In genomic region chr5:157864067-157864466, GRCh38 we compare ENCODE assay signal across 27 cellular contexts. TPM values are rescaled to one million over a fixed set of nuclear protein-coding genes. Genes with fewer than 3 reads are reported as not detected.
DNase-seq lines count a peak whose midpoint lies in the region; ATAC-seq, FAIRE-seq and TF ChIP-seq lines count a peak whose summit lies in the region.
"Had no signal": no experiment of that assay in that cellular context is flagged by ENCODE, and none has a peak within 500 bp of the region (broad histone marks: within the 10 kb centered on the region; RNA-seq: fewer than 3 reads in every experiment).

No MANE protein-coding gene starts in this region.

- H3K9me3 ChIP-seq in OCI-LY3 (ENCODE audit: insufficient read depth, low read length), result no peaks in the 10 kb centered on the region
- no peaks in the 10 kb centered on the region for H3K9me3 ChIP-seq in H1 (ENCODE audit: insufficient read depth in 2 of 2, low read depth in 1 of 2, low read length in 1 of 2)
- no peaks in the 10 kb centered on the region for H3K9me3 ChIP-seq in body of pancreas
- no peaks in the 10 kb centered on the region for H3K9me3 ChIP-seq in smooth muscle cell (replicated peaks; ENCODE audit: low read depth)
- H3K9me3 ChIP-seq: left ventricle myocardium inferior, sigmoid colon, upper lobe of right lung had no signal

- no peak overlapping the region for H2BK12ac ChIP-seq in H1 (ENCODE audit: low read depth, low read length)

- no peak overlapping the region for H3K23ac ChIP-seq in H1 (ENCODE audit: insufficient read length)

- no peak overlapping the region for H3K4ac ChIP-seq in H1 (replicated peaks; ENCODE audit: insufficient read length, low read depth, low read length)

- H4K20me1 ChIP-seq in OCI-LY3 (ENCODE audit: insufficient read depth, low read length) (no peaks in the 10 kb centered on the region), H1 (replicated peaks in 1 of 2; ENCODE audit: control insufficient read depth in 1 of 2, insufficient read depth in 2 of 2, low read length in 2 of 2) (no peaks in the 10 kb centered on the region), smooth muscle cell (ENCODE audit: low read depth) (no peaks in the 10 kb centered on the region)

- no peak overlapping the region for H4K5ac ChIP-seq in H1 (ENCODE audit: insufficient read length, low read depth, low read length)

- POLR2A ChIA-PET in H1 (lab: Charles Lee; ENCODE audit: partially characterized antibody), result no interaction called here

- H2AK5ac ChIP-seq in H1 (ENCODE audit: low read depth, low read length), result no peak overlapping the region

- H3K36me3 ChIP-seq in OCI-LY3 (replicated peaks; ENCODE audit: low read depth, low read length) (no peaks in the 10 kb centered on the region), H1 (ENCODE audit: control insufficient read depth in 2 of 4, insufficient read depth in 4 of 4, low read length in 3 of 4) (no peaks in the 10 kb centered on the region), body of pancreas (replicated peaks in 1 of 2; ENCODE audit: insufficient read depth in 1 of 2, low read depth in 2 of 2) (no peaks in the 10 kb centered on the region), smooth muscle cell (ENCODE audit: low read depth) (no peaks in the 10 kb centered on the region)
- H3K36me3 ChIP-seq: left ventricle myocardium inferior, sigmoid colon, upper lobe of right lung had no signal

- H3F3A ChIP-seq in smooth muscle cell (ENCODE audit: low read depth), result no peaks in the 10 kb centered on the region

- no peak overlapping the region for H2AFZ ChIP-seq in OCI-LY3 (ENCODE audit: low read depth, low read length)
- no peak overlapping the region for H2AFZ ChIP-seq in H1 (ENCODE audit: low read length)
- H2AFZ ChIP-seq in smooth muscle cell (ENCODE audit: low read depth), result no peak overlapping the region

- intact Hi-C loops in activated naive CD4-positive, alpha-beta T cell treated with anti-CD3 and anti-CD28 coated beads for 36 hours (cut with micrococcal nuclease), result no loop called here
- intact Hi-C loops in body of pancreas (cut with DNase I), result no loop called here

- no peaks in the 10 kb centered on the region for H3K9me3 Mint-ChIP-seq in activated naive CD4-positive, alpha-beta T cell treated with anti-CD3 and anti-CD28 coated beads, Interleukin-2, amount 50 U/mL, for 24 hours
- H3K9me3 Mint-ChIP-seq in activated naive CD4-positive, alpha-beta T cell treated with anti-CD3 and anti-CD28 coated beads for 36 hours, result no peaks in the 10 kb centered on the region
- H3K9me3 Mint-ChIP-seq in stimulated activated memory B cell treated with anti-CD40 and anti-IgM and Interleukin-4, amounts not matched to agents 10 μg/mL and 1 μg/mL and 100 μg/mL, for 72 hours, result no peaks in the 10 kb centered on the region
- H3K9me3 Mint-ChIP-seq: activated T-helper 2 cell treated with anti-CD3 and anti-CD28 coated beads, Interferon-gamma antibody, Interleukin-2, Interleukin-4, amounts not matched to agents 10 μg/mL and 5 μg/mL and 100 μg/mL, durations not matched to agents 14 hours and 24 hours and 36 hours; nephron progenitor cell had no signal

- no peak overlapping the region for H2BK5ac ChIP-seq in H1 (ENCODE audit: low read depth, low read length)

- 58% methylated on average over 4 of the region's 4 CpGs; no CpG with 5 or more reads in 1 of the 2 experiments for WGBS in H1 (ENCODE audit: extremely low coverage in 1 of 2, insufficient coverage in 1 of 2, insufficient read length in 1 of 2, insufficient replicate concordance in 2 of 2, low coverage in 1 of 2, low lambda C conversion rate in 2 of 2, missing lambda C conversion rate in 1 of 2), 2 experiments
- WGBS in body of pancreas, 2 donors, result 59 to 70% methylated on average over 4 of the region's 4 CpGs
- 90% methylated on average over 4 of the region's 4 CpGs for WGBS in smooth muscle cell (ENCODE audit: low lambda C conversion rate)

- no peak for TF ChIP-seq CTCF in OCI-LY3 (IDR thresholded peaks at IDR 0.05; ENCODE audit: low read depth, low read length)
- peak in 2 of 3 experiments; percentile 30 to 32; a peak in 3 of 4 replicates for TF ChIP-seq CTCF in H1 (IDR thresholded peaks at IDR 0.05; ENCODE audit: control extremely low read depth in 1 of 3, insufficient read depth in 1 of 3, low read depth in 1 of 3, low read length in 3 of 3)
- TF ChIP-seq CTCF in body of pancreas (IDR thresholded peaks at IDR 0.05), result no peak
- no peak for TF ChIP-seq CTCF in smooth muscle cell (IDR thresholded peaks at IDR 0.05; ENCODE audit: borderline replicate concordance, insufficient read depth, poor library complexity, severe bottlenecking)

- no peak for TF ChIP-seq POLR2A in H1 (IDR thresholded peaks at IDR 0.05; ENCODE audit: control extremely low read depth in 1 of 2, low read depth in 2 of 2, low read length in 2 of 2)
- TF ChIP-seq POLR2A in body of pancreas (IDR thresholded peaks at IDR 0.05), result no peak

- no peak overlapping the region for H2BK20ac ChIP-seq in H1 (ENCODE audit: low read length)

- H3K27ac ChIP-seq in OCI-LY3 (ENCODE audit: low read length) (peak overlapping the region; percentile 32; the same call in 1 of the 2 replicates), H1 (ENCODE audit: low read depth, low read length) (no peak overlapping the region), body of pancreas (no peak overlapping the region), smooth muscle cell (ENCODE audit: low read depth) (no peak overlapping the region)
- H3K27ac ChIP-seq: left ventricle myocardium inferior, upper lobe of right lung had no signal

- no peak for DNase-seq in activated naive CD4-positive, alpha-beta T cell treated with anti-CD3 and anti-CD28 coated beads for 36 hours
- DNase-seq in H1 (ENCODE audit: low read depth in 1 of 2, low spot score in 2 of 2), result peak in 1 of 2 experiments; percentile 21
- DNase-seq in body of pancreas, result no peak
- no peak for DNase-seq in smooth muscle cell (lab: John Stamatoyannopoulos, UW; ENCODE audit: unreplicated experiment)
- DNase-seq: activated CD4-positive, alpha-beta T cell treated with anti-CD3 and anti-CD28 coated beads, Interleukin-2, amount 50 U/mL, for 1 hour; activated CD8-positive, alpha-beta memory T cell treated with anti-CD3 and anti-CD28 coated beads, Interleukin-2, amount 50 U/mL, for 4 hours; amniotic stem cell; COR-L47; dermis blood vessel endothelial cell; glutamatergic neuron; left ventricle myocardium inferior; NCI-H1694 treated with DMSO at 0.1 percent for 48 hours; NCI-H82; nephron progenitor cell; Right ventricle myocardium superior; sigmoid colon; upper lobe of right lung had no signal

- H3K9ac ChIP-seq in OCI-LY3 (ENCODE audit: low read length) (no peak overlapping the region), H1 (replicated peaks in 1 of 4; ENCODE audit: extremely low read depth in 1 of 4, low read depth in 3 of 4, low read length in 3 of 4) (no peak overlapping the region), smooth muscle cell (ENCODE audit: low read depth) (no peak overlapping the region)

- H3K4me3 ChIP-seq in OCI-LY3 (ENCODE audit: low read length), result no peak overlapping the region
- no peak overlapping the region for H3K4me3 ChIP-seq in H1 (ENCODE audit: extremely low read depth in 1 of 4, insufficient read depth in 2 of 4, low read depth in 3 of 4, low read length in 4 of 4)
- H3K4me3 ChIP-seq in body of pancreas, result no peak overlapping the region
- H3K4me3 ChIP-seq in smooth muscle cell, result no peak overlapping the region
- H3K4me3 ChIP-seq: K562, left ventricle myocardium inferior, sigmoid colon, upper lobe of right lung had no signal

- TF ChIP-seq EP300 in H1 (IDR thresholded peaks at IDR 0.05; ENCODE audit: borderline replicate concordance in 1 of 2, low read depth in 2 of 2, low read length in 2 of 2), result no peak

- no peak overlapping the region for H3K14ac ChIP-seq in H1 (ENCODE audit: insufficient read length)

- H3K79me1 ChIP-seq in H1 (ENCODE audit: low read depth, low read length), result no peaks in the 10 kb centered on the region

- H3K27me3 Mint-ChIP-seq in activated naive CD4-positive, alpha-beta T cell treated with anti-CD3 and anti-CD28 coated beads, Interleukin-2, amount 50 U/mL, for 24 hours, result no peaks in the 10 kb centered on the region
- no peaks in the 10 kb centered on the region for H3K27me3 Mint-ChIP-seq in activated naive CD4-positive, alpha-beta T cell treated with anti-CD3 and anti-CD28 coated beads for 36 hours (ENCODE audit: low read depth)
- no peaks in the 10 kb centered on the region for H3K27me3 Mint-ChIP-seq in stimulated activated memory B cell treated with anti-CD40 and anti-IgM and Interleukin-4, amounts not matched to agents 10 μg/mL and 1 μg/mL and 100 μg/mL, for 72 hours
- H3K27me3 Mint-ChIP-seq: B cell had no signal

- no peaks in the 10 kb centered on the region for H3K36me3 Mint-ChIP-seq in activated naive CD4-positive, alpha-beta T cell treated with anti-CD3 and anti-CD28 coated beads, Interleukin-2, amount 50 U/mL, for 24 hours
- H3K36me3 Mint-ChIP-seq in activated naive CD4-positive, alpha-beta T cell treated with anti-CD3 and anti-CD28 coated beads for 36 hours (ENCODE audit: low read depth), result no peaks in the 10 kb centered on the region
- H3K36me3 Mint-ChIP-seq in stimulated activated memory B cell treated with anti-CD40 and anti-IgM and Interleukin-4, amounts not matched to agents 10 μg/mL and 1 μg/mL and 100 μg/mL, for 72 hours, result peaks cover under 1% of the 10 kb centered on the region

- H3K27ac Mint-ChIP-seq in activated naive CD4-positive, alpha-beta T cell treated with anti-CD3 and anti-CD28 coated beads, Interleukin-2, amount 50 U/mL, for 24 hours, result peak overlapping the region; percentile 57
- H3K27ac Mint-ChIP-seq in activated naive CD4-positive, alpha-beta T cell treated with anti-CD3 and anti-CD28 coated beads for 36 hours, result no peak overlapping the region
- H3K27ac Mint-ChIP-seq in stimulated activated memory B cell treated with anti-CD40 and anti-IgM and Interleukin-4, amounts not matched to agents 10 μg/mL and 1 μg/mL and 100 μg/mL, for 72 hours, result peak overlapping the region; percentile 51
- H3K27ac Mint-ChIP-seq: activated T-helper 2 cell treated with anti-CD3 and anti-CD28 coated beads, Interferon-gamma antibody, Interleukin-2, Interleukin-4, amounts not matched to agents 10 μg/mL and 5 μg/mL and 100 μg/mL, durations not matched to agents 14 hours and 24 hours and 36 hours; B cell; nephron progenitor cell had no signal

- TF ChIP-seq RAD21 in H1 (IDR thresholded peaks at IDR 0.05 in 1 of 2, conservative IDR thresholded peaks at IDR 0.05 in 1 of 2; ENCODE audit: low read depth in 2 of 2, low read length in 2 of 2), result peak; percentile 21 to 36

- FAIRE-seq in H1 (lab: Jason Lieb, UNC), result no peak
- FAIRE-seq: A204.1, endothelial cell of umbilical vein, H54, K562 had no signal

- no peak overlapping the region for H2BK120ac ChIP-seq in H1 (replicated peaks; ENCODE audit: low read depth, low read length)

- no peak overlapping the region for H3K4me2 ChIP-seq in OCI-LY3 (ENCODE audit: low read length)
- no peak overlapping the region for H3K4me2 ChIP-seq in H1 (ENCODE audit: insufficient read depth in 1 of 2, low read depth in 2 of 2, low read length in 2 of 2)
- no peak overlapping the region for H3K4me2 ChIP-seq in smooth muscle cell

- H3K4me1 Mint-ChIP-seq in activated naive CD4-positive, alpha-beta T cell treated with anti-CD3 and anti-CD28 coated beads, Interleukin-2, amount 50 U/mL, for 24 hours, result peaks cover 40% of the 10 kb centered on the region
- peaks cover 33% of the 10 kb centered on the region for H3K4me1 Mint-ChIP-seq in activated naive CD4-positive, alpha-beta T cell treated with anti-CD3 and anti-CD28 coated beads for 36 hours (ENCODE audit: low read depth)
- H3K4me1 Mint-ChIP-seq in stimulated activated memory B cell treated with anti-CD40 and anti-IgM and Interleukin-4, amounts not matched to agents 10 μg/mL and 1 μg/mL and 100 μg/mL, for 72 hours, result peaks cover 38% of the 10 kb centered on the region

- H3K27me3 ChIP-seq in OCI-LY3 (ENCODE audit: low read depth, low read length), result no peaks in the 10 kb centered on the region
- H3K27me3 ChIP-seq in H1 (replicated peaks in 1 of 4; ENCODE audit: control insufficient read depth in 3 of 4, extremely low read depth in 1 of 4, insufficient read depth in 3 of 4, low read length in 3 of 4), result no peaks in the 10 kb centered on the region
- no peaks in the 10 kb centered on the region for H3K27me3 ChIP-seq in body of pancreas
- H3K27me3 ChIP-seq in smooth muscle cell (ENCODE audit: low read depth), result no peaks in the 10 kb centered on the region
- H3K27me3 ChIP-seq: sigmoid colon, upper lobe of right lung had no signal

- H3K79me2 ChIP-seq in OCI-LY3 (ENCODE audit: low read length) (peaks cover 8% of the 10 kb centered on the region), H1 (ENCODE audit: control insufficient read depth in 1 of 2, insufficient read depth in 2 of 2, low read length in 2 of 2) (no peaks in the 10 kb centered on the region), smooth muscle cell (ENCODE audit: low read depth) (peaks cover 2% of the 10 kb centered on the region)

- CTCF ChIA-PET in activated naive CD4-positive, alpha-beta T cell treated with anti-CD3 and anti-CD28 coated beads for 36 hours (lab: Charles Lee), result no interaction called here
- CTCF ChIA-PET in H1 (lab: Charles Lee; ENCODE audit: partially characterized antibody), result interaction anchor here (0.6 to 4.3 kb wide), 10 partner anchors 8 to 143 kb away, joined by 3 to 25 read pairs (median 4); no protein-coding TSS in a partner anchor

- H3K4me1 ChIP-seq in OCI-LY3 (ENCODE audit: low read length) (peaks cover 72% of the 10 kb centered on the region), H1 (replicated peaks in 1 of 4; ENCODE audit: control insufficient read depth in 3 of 4, insufficient read depth in 4 of 4, low read length in 3 of 4) (peaks cover 0 to 6% (median 2%) of the 10 kb centered on the region in 4 experiments; a peak in 3 of 7 replicates), body of pancreas (peaks cover 6% of the 10 kb centered on the region), smooth muscle cell (ENCODE audit: low read depth) (no peaks in the 10 kb centered on the region)
- H3K4me1 ChIP-seq: upper lobe of right lung had no signal

- no peak overlapping the region for H2BK15ac ChIP-seq in H1 (ENCODE audit: low read length)

- no peak overlapping the region for H3K4me3 Mint-ChIP-seq in activated naive CD4-positive, alpha-beta T cell treated with anti-CD3 and anti-CD28 coated beads, Interleukin-2, amount 50 U/mL, for 24 hours
- H3K4me3 Mint-ChIP-seq in activated naive CD4-positive, alpha-beta T cell treated with anti-CD3 and anti-CD28 coated beads for 36 hours, result no peak overlapping the region
- H3K4me3 Mint-ChIP-seq in stimulated activated memory B cell treated with anti-CD40 and anti-IgM and Interleukin-4, amounts not matched to agents 10 μg/mL and 1 μg/mL and 100 μg/mL, for 72 hours, result no peak overlapping the region
- H3K4me3 Mint-ChIP-seq: B cell, nephron progenitor cell had no signal

- H3K23me2 ChIP-seq in H1 (ENCODE audit: low read depth, low read length), result no peaks in the 10 kb centered on the region

- no peak overlapping the region for H3K18ac ChIP-seq in H1 (ENCODE audit: extremely low read depth, low read length)

- no peak overlapping the region for H4K91ac ChIP-seq in H1 (replicated peaks; ENCODE audit: insufficient read length, low read length)

- ATAC-seq in stimulated activated memory B cell treated with anti-CD40 and anti-IgM and Interleukin-4, amounts not matched to agents 10 μg/mL and 1 μg/mL and 100 μg/mL, for 72 hours, result no peak
- ATAC-seq in body of pancreas, result no peak
- ATAC-seq in GM21786 (IDR thresholded peaks at IDR 0.05; ENCODE audit: unreplicated experiment), result no peak
- ATAC-seq: K562, upper lobe of right lung had no signal

- no peak overlapping the region for H3K56ac ChIP-seq in H1 (replicated peaks; ENCODE audit: insufficient read length, low read depth, low read length)

- no peak overlapping the region; the same call in 1 of the 2 replicates for H4K8ac ChIP-seq in H1 (ENCODE audit: extremely low read depth, insufficient read depth, low read length)

RNA-seq across cellular contexts. Expression of gene CLINT1, which starts 5.1 kb away (rescaled TPM):
- total RNA-seq in activated naive CD4-positive, alpha-beta T cell treated with anti-CD3 and anti-CD28 coated beads for 36 hours, result 10 to 100 TPM; 31.0 to 32.7 TPM
- total RNA-seq in H1 (2021; fragmentation: NEBNext Ultra II Directional; extraction: Animal tissue kit (Norgen Biotek cat#: 25700)), result 84.7 and 85.9 TPM in 2 replicates
- polyA plus RNA-seq in H1 (2011; rRNA removed) (121 and 140 TPM in 2 replicates), smooth muscle cell (61.4 and 63.5 TPM in 2 replicates)
- polyA plus RNA-seq in H1 (2011; cell fraction: cytosol; rRNA removed), result 113 TPM
- polyA plus RNA-seq in H1 (2011; cell fraction: nucleus; rRNA removed), result 184 TPM
- polyA plus RNA-seq in H1 (2012, experiment 1 of 2), result 63.2 to 84.1 TPM (median 78.8 TPM) in 4 replicates
- polyA plus RNA-seq in H1 (2012, experiment 2 of 2), result 4.8 TPM
- polyA plus RNA-seq in H1 (2013, experiment 1 of 2), result 61.4 TPM
- polyA plus RNA-seq in H1 (2013, experiment 2 of 2), result 59.7 TPM
- polyA minus RNA-seq in H1 (2011; rRNA and poly(A)+ RNA removed), result 291 and 319 TPM in 2 replicates
- polyA minus RNA-seq in H1 (2011; cell fraction: cytosol; rRNA and poly(A)+ RNA removed), result 78.7 TPM
- 111 TPM for polyA minus RNA-seq in H1 (2011; cell fraction: nucleus; rRNA and poly(A)+ RNA removed)
- total RNA-seq in body of pancreas (10 to 100 TPM; 59.0 to 75.8 TPM), smooth muscle cell (83.9 and 102 TPM in 2 replicates)

Comparison
In these comparisons a context has a peak if more than half of its experiments do, and no peak if none do; other contexts are left out.
1. CTCF ChIP-seq: peak in H1 (2 of 3); none in OCI-LY3 (single experiment), body of pancreas (0 of 7) and smooth muscle cell (single experiment).